Comparison of ENCODE assay signal across 1 cellular context in the genomic region with DNA sequence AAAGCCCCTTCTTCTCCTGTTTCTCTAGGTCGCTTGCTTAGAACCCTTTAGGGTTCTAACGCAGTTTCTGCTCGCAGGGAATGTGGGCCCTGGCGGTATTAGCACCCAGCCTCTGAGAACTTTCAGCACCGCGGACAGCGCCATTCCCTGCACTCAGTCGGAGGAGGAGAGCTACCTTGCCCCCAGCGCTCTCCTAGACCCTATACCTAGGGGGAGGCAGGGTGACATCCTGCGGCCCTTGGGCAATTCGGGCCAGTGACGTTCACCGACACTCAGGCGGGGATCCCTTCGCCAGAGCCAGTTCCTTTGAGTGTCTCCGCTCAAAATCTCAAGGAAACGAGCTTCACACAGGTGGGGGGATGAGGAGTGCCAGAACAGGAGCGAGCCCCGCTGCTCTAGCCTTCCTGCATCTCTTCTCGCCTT.
TF ChIP-seq lines count a peak whose summit lies in the region.

No MANE protein-coding gene starts in this region.

TF ChIP-seq in GM12878, 131 proteins besides CTCF, POLR2A, EP300 and RAD21:
- TF ChIP-seq PRDM15 (CRISPR knock-in tag; IDR thresholded peaks at IDR 0.05) (no peak), REST (IDR thresholded peaks at IDR 0.05; ENCODE audit: low read depth, low read length) (peak; percentile 90)
